8 cellular contexts compared by ENCODE assay signal in the genomic region with DNA sequence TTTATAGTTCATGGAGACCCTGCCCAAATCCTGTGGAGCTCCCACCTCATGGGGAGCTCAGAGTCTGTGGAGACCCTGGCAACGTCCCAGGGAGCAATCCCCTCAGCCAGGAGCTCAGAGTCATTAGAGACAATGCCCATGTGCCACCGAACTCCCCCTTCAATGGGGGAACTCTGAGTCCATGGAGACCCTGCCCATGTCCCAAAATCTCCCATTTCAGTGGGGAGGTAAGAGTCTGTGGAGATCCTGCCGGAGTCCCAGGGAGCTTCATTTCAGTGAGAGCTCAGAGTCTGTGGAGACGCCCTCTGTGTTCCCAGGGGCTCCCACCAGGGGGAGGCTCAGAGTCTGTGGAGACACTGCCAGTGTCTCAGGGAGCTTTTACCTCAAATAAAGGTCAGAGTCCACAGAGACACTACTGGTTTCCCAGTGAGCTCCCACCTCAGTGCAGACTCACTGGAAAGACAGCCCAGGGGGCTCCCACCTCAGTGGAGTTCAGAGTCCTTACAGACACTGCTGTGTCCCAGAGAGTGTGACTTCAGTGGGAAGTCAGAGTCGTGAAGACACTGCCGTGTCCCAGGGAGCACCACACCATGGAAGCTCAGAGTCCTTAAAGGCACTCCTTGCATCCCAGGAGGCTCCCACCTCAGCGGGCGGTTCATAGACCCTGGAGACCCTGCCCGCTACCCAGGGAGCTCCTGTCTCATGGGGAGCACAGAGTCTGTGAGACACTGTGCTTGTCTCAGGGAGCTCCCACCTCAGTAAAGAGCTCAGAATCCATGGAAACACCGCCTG. TPM values are rescaled to one million over a fixed set of nuclear protein-coding genes. Genes with fewer than 3 reads are reported as not detected.
A peak's percentile ranks its signal among the peaks of the same experiment; 100 is the strongest.
DNase-seq lines count a peak whose midpoint lies in the region; ATAC-seq and TF ChIP-seq lines count a peak whose summit lies in the region.

No MANE protein-coding gene starts in this region.

- peaks cover 24% of the 10 kb centered on the region for H3K36me3 Mint-ChIP-seq in T-cell
- H3K36me3 Mint-ChIP-seq in brain, result no peaks in the 10 kb centered on the region

- POLR2A ChIA-PET in T-cell (lab: Charles Lee), result interaction anchor here (0.5 to 2.8 kb wide), 13 partner anchors 13 to 305 kb away, joined by 3 to 12 read pairs (median 4); no protein-coding TSS in a partner anchor

- peaks cover 50 to 53% (median 51%) of the 10 kb centered on the region in 3 donors for H3K4me1 Mint-ChIP-seq in T-cell
- peaks cover 4% of the 10 kb centered on the region for H3K4me1 Mint-ChIP-seq in brain

- no peak overlapping the region for H3K27ac ChIP-seq in lung (ENCODE audit: low read depth in 1 of 2, low read length in 1 of 2)

- H3K9me3 Mint-ChIP-seq in T-cell (no peaks in the 10 kb centered on the region), brain (no peaks in the 10 kb centered on the region)

- no peak overlapping the region for H3K4me3 Mint-ChIP-seq in T-cell
- no peak overlapping the region for H3K4me3 Mint-ChIP-seq in brain

- H3K27me3 ChIP-seq in lung (ENCODE audit: control insufficient read depth, insufficient read depth), result no peaks in the 10 kb centered on the region

- peak; percentile 25 to 45 for TF ChIP-seq CTCF in brain (conservative IDR thresholded peaks at IDR 0.05)
- peak; percentile 15 for TF ChIP-seq CTCF in lung (IDR thresholded peaks at IDR 0.05; ENCODE audit: control extremely low read depth, extremely low read depth)

- peak; percentile 62 for DNase-seq in stimulated activated CD4-positive, alpha-beta T cell treated with anti-CD3 and anti-CD28 coated beads, Interleukin-15, amount 100 ng/mL, for 24 hours
- no peak for DNase-seq in stimulated activated CD4-positive, alpha-beta T cell treated with anti-CD3 and anti-CD28 coated beads, Interleukin-1b, Interleukin-23, amount 100 ng/mL, for 48 hours
- peak in 33 of 34 experiments; percentile 33 to 72 (median 57) for DNase-seq in T-cell
- DNase-seq in lung (ENCODE audit: low spot score), result peak; percentile 47
- DNase-seq in iPS-NIHi11 (ENCODE audit: low spot score), result no peak
- no peak for DNase-seq in NCI-H2029 (lab: John Stamatoyannopoulos, UW)

- H3K27me3 Mint-ChIP-seq in T-cell (no peaks in the 10 kb centered on the region), brain (no peaks in the 10 kb centered on the region)

- 78 to 90% methylated on average over 10 of the region's 10 CpGs for WGBS in lung, 2 donors

- peak overlapping the region; percentile 43 to 96 for H3K27ac Mint-ChIP-seq in T-cell
- no peak overlapping the region for H3K27ac Mint-ChIP-seq in brain

- peaks cover 0 to 24% of the 10 kb centered on the region in 2 donors for H3K36me3 ChIP-seq in lung (ENCODE audit: control insufficient read depth in 2 of 2, insufficient read depth in 2 of 2, low read length in 2 of 2)

- CTCF ChIA-PET in T-cell (lab: Charles Lee), result interaction anchor here (0.5 to 3.8 kb wide), 36 partner anchors 10 to 371 kb away, joined by 3 to 72 read pairs (median 5); partner anchors contain the start of genes CCM2 (in 2 of the 2), OGDH (in 1 of the 2) and TBRG4 (in 1 of the 2)

- no peaks in the 10 kb centered on the region for H3K9me3 ChIP-seq in lung (ENCODE audit: control insufficient read depth in 2 of 2, insufficient read depth in 1 of 2, low read length in 1 of 2)

- ATAC-seq in T-cell (replicated peaks in 1 of 4) (peak; percentile 22 to 43 (median 30)), lung (ENCODE audit: insufficient read depth, low FRiP score) (no peak), GM21367 (IDR thresholded peaks at IDR 0.05; ENCODE audit: unreplicated experiment) (no peak)

- H3K4me1 ChIP-seq in lung (ENCODE audit: control insufficient read depth in 2 of 2, insufficient read depth in 2 of 2, low read length in 2 of 2), result peaks cover 0 to 15% of the 10 kb centered on the region in 2 donors

- H3K4me3 ChIP-seq in lung, result no peak overlapping the region

RNA-seq across cellular contexts. Expression of gene MYO1G, which starts 5.0 kb away (rescaled TPM):
- total RNA-seq in T-cell (100 to 1,000 TPM; 183 to 272 (median 192) TPM), lung (10 to 100 TPM; 11.9 to 44.6 TPM)
- polyA plus RNA-seq in brain (ENCODE audit: insufficient read depth, low read depth, low replicate concordance) (0.17 TPM), lung (10 to 100 TPM; 21.8 to 76.8 TPM)

RNA-seq across cellular contexts. Expression of gene CCM2, which starts 26.2 kb away (rescaled TPM):
- total RNA-seq in T-cell (100 to 1,000 TPM in 4 of 5 donors, 10 to 100 TPM in 1; 88.6 to 190 (median 167) TPM), lung (10 to 100 TPM; 21.7 to 46.9 TPM)
- polyA plus RNA-seq in brain (ENCODE audit: insufficient read depth, low read depth, low replicate concordance) (75.0 TPM), lung (10 to 100 TPM; 55.3 to 57.6 TPM)

Comparison
In these comparisons a context has a peak if more than half of its experiments do, and no peak if none do; other contexts are left out.
1. DNase-seq: peak in stimulated activated CD4-positive, alpha-beta T cell treated with anti-CD3 and anti-CD28 coated beads, Interleukin-15, amount 100 ng/mL, for 24 hours (single experiment), T-cell (33 of 34) and lung (single experiment); none in stimulated activated CD4-positive, alpha-beta T cell treated with anti-CD3 and anti-CD28 coated beads, Interleukin-1b, Interleukin-23, amount 100 ng/mL, for 48 hours (single experiment), iPS-NIHi11 (single experiment) and NCI-H2029 (single experiment).
2. ATAC-seq: peak in T-cell (4 of 4); none in lung (single experiment) and GM21367 (single experiment).
3. H3K27ac Mint-ChIP-seq: peak in T-cell (2 of 2); none in brain (0 of 5).
4. RNA of gene MYO1G, which starts 5.0 kb away (total RNA-seq): 183 to 272 TPM in T-cell; 11.9 to 44.6 TPM in lung; every median in the first group is over 4 times any median in the second.